ENCODE assay signal across 32 cellular contexts in genomic region chr5:139413153-139413552, GRCh38. TPM values are rescaled to one million over a fixed set of nuclear protein-coding genes. Genes with fewer than 3 reads are reported as not detected.
DNase-seq lines count a peak whose midpoint lies in the region; ATAC-seq, FAIRE-seq and TF ChIP-seq lines count a peak whose summit lies in the region.
"Had no signal": no experiment of that assay in that cellular context is flagged by ENCODE, and none has a peak within 500 bp of the region (broad histone marks: within the 10 kb centered on the region; RNA-seq: fewer than 3 reads in every experiment).

No MANE protein-coding gene starts in this region.

- TF ChIP-seq CTCF in D721Med (IDR thresholded peaks at IDR 0.05; ENCODE audit: insufficient read depth, missing control alignments) = no peak

- CTCF ChIA-PET in activated CD4-positive, alpha-beta T cell treated with anti-CD3 and anti-CD28 coated beads, Interleukin-2, amount 10 ng/mL, durations not matched to agents 7 days and 5 days (lab: Charles Lee) = interaction anchor here (1.0 to 3.5 kb wide), 4 partner anchors 10 to 84 kb away, joined by 3 to 21 read pairs (median 10); partner anchors contain the start of gene SPATA24

- H3K27me3 Mint-ChIP-seq in activated CD4-positive, alpha-beta T cell treated with anti-CD3 and anti-CD28 coated beads, Interleukin-2, amount 10 ng/mL, durations not matched to agents 7 days and 5 days = no peaks in the 10 kb centered on the region
- no peaks in the 10 kb centered on the region for H3K27me3 Mint-ChIP-seq in stimulated activated naive CD8-positive, alpha-beta T cell treated with anti-CD3 and anti-CD28 coated beads, Interleukin-15, Interleukin-2, amounts not matched to agents 100 ng/mL and 50 ng/mL, for 24 hours
- H3K27me3 Mint-ChIP-seq: CD4-positive, alpha-beta memory T cell; effector memory CD8-positive, alpha-beta T cell had no signal

- no peak for DNase-seq in activated CD4-positive, alpha-beta T cell treated with anti-CD3 and anti-CD28 coated beads, Interleukin-2, amount 10 ng/mL, durations not matched to agents 7 days and 5 days
- no peak for DNase-seq in activated CD4-positive, alpha-beta T cell treated with anti-CD3 and anti-CD28 coated beads, Interleukin-2, amount 50 U/mL, for 1 hour
- DNase-seq in stimulated activated naive CD8-positive, alpha-beta T cell treated with anti-CD3 and anti-CD28 coated beads, Interleukin-15, Interleukin-2, amounts not matched to agents 100 U/mL and 50 U/mL, for 24 hours = no peak
- no peak for DNase-seq in mucosa of gallbladder (ENCODE audit: low spot score)
- no peak for DNase-seq in D721Med (ENCODE audit: insufficient read length, low spot score)
- DNase-seq: activated naive CD4-positive, alpha-beta T cell treated with anti-CD3 and anti-CD28 coated beads, Interleukin-2, amount 50 U/mL, for 16 hours; anterior cingulate cortex; CD4-positive, alpha-beta memory T cell; colonic mucosa; effector memory CD8-positive, alpha-beta T cell; erythroblast; kidney glomerular epithelial cell; mucosa of descending colon; NCI-H1105; NCI-H187 treated with DMSO at 0.1 percent for 48 hours; NCI-H524; pancreas; PC-3; retina; SK-N-SH; stimulated activated CD4-positive, alpha-beta T cell treated with anti-CD3 and anti-CD28 coated beads, Interleukin-1b, Interleukin-23, amount 100 ng/mL, for 48 hours; stimulated activated CD8-positive, alpha-beta memory T cell treated with anti-CD3 and anti-CD28 coated beads, Interleukin-4, amount 100 ng/mL, for 48 hours; T-helper 9 cell; transverse colon had no signal

- POLR2A ChIA-PET in activated CD4-positive, alpha-beta T cell treated with anti-CD3 and anti-CD28 coated beads, Interleukin-2, amount 10 ng/mL, durations not matched to agents 7 days and 5 days (lab: Charles Lee) = no interaction called here

- no peak for ATAC-seq in stimulated activated naive CD8-positive, alpha-beta T cell treated with anti-CD3 and anti-CD28 coated beads, Interleukin-15, Interleukin-2, amounts not matched to agents 100 U/mL and 50 U/mL, for 24 hours
- ATAC-seq: effector memory CD8-positive, alpha-beta T cell; mucosa of descending colon; pancreas; PC-3 had no signal

- peak overlapping the region; percentile 76 for H3K27ac Mint-ChIP-seq in activated CD4-positive, alpha-beta T cell treated with anti-CD3 and anti-CD28 coated beads, Interleukin-2, amount 10 ng/mL, durations not matched to agents 7 days and 5 days
- H3K27ac Mint-ChIP-seq in stimulated activated naive CD8-positive, alpha-beta T cell treated with anti-CD3 and anti-CD28 coated beads, Interleukin-15, Interleukin-2, amounts not matched to agents 100 ng/mL and 50 ng/mL, for 24 hours = peak overlapping the region; percentile 87
- H3K27ac Mint-ChIP-seq: effector memory CD8-positive, alpha-beta T cell had no signal

- no peaks in the 10 kb centered on the region for H3K9me3 Mint-ChIP-seq in activated CD4-positive, alpha-beta T cell treated with anti-CD3 and anti-CD28 coated beads, Interleukin-2, amount 10 ng/mL, durations not matched to agents 7 days and 5 days
- no peaks in the 10 kb centered on the region for H3K9me3 Mint-ChIP-seq in stimulated activated naive CD8-positive, alpha-beta T cell treated with anti-CD3 and anti-CD28 coated beads, Interleukin-15, Interleukin-2, amounts not matched to agents 100 ng/mL and 50 ng/mL, for 24 hours
- H3K9me3 Mint-ChIP-seq: CD4-positive, alpha-beta memory T cell; effector memory CD8-positive, alpha-beta T cell; neural crest cell had no signal

- peaks cover 46% of the 10 kb centered on the region for H3K4me1 Mint-ChIP-seq in activated CD4-positive, alpha-beta T cell treated with anti-CD3 and anti-CD28 coated beads, Interleukin-2, amount 10 ng/mL, durations not matched to agents 7 days and 5 days
- peaks cover 56% of the 10 kb centered on the region for H3K4me1 Mint-ChIP-seq in stimulated activated naive CD8-positive, alpha-beta T cell treated with anti-CD3 and anti-CD28 coated beads, Interleukin-15, Interleukin-2, amounts not matched to agents 100 ng/mL and 50 ng/mL, for 24 hours (ENCODE audit: low read depth)
- H3K4me1 Mint-ChIP-seq: neural crest cell had no signal

- H3K36me3 Mint-ChIP-seq in activated CD4-positive, alpha-beta T cell treated with anti-CD3 and anti-CD28 coated beads, Interleukin-2, amount 10 ng/mL, durations not matched to agents 7 days and 5 days (ENCODE audit: low read depth) = peaks cover 5% of the 10 kb centered on the region
- peaks cover 39% of the 10 kb centered on the region for H3K36me3 Mint-ChIP-seq in stimulated activated naive CD8-positive, alpha-beta T cell treated with anti-CD3 and anti-CD28 coated beads, Interleukin-15, Interleukin-2, amounts not matched to agents 100 ng/mL and 50 ng/mL, for 24 hours (ENCODE audit: low read depth)
- H3K36me3 Mint-ChIP-seq: CD4-positive, alpha-beta memory T cell had no signal

- no peak for FAIRE-seq in D721Med (lab: Jason Lieb, UNC)
- FAIRE-seq: GM12892, pancreas had no signal

- no peak overlapping the region for H3K4me3 Mint-ChIP-seq in activated CD4-positive, alpha-beta T cell treated with anti-CD3 and anti-CD28 coated beads, Interleukin-2, amount 10 ng/mL, durations not matched to agents 7 days and 5 days
- H3K4me3 Mint-ChIP-seq in stimulated activated naive CD8-positive, alpha-beta T cell treated with anti-CD3 and anti-CD28 coated beads, Interleukin-15, Interleukin-2, amounts not matched to agents 100 ng/mL and 50 ng/mL, for 24 hours = no peak overlapping the region
- H3K4me3 Mint-ChIP-seq: effector memory CD8-positive, alpha-beta T cell; neural crest cell had no signal

RNA-seq across cellular contexts. Expression of gene SPATA24, which starts 9.3 kb away (rescaled TPM):
- total RNA-seq in activated CD4-positive, alpha-beta T cell treated with anti-CD3 and anti-CD28 coated beads, Interleukin-2, amount 10 ng/mL, durations not matched to agents 7 days and 5 days = 1 to 10 TPM; 5.5 to 7.2 TPM
- total RNA-seq in mucosa of gallbladder = 7.3 TPM

RNA-seq across cellular contexts. Expression of gene PROB1, which starts 18.2 kb away (rescaled TPM):
- 1 to 10 TPM; 3.3 to 3.4 TPM for total RNA-seq in activated CD4-positive, alpha-beta T cell treated with anti-CD3 and anti-CD28 coated beads, Interleukin-2, amount 10 ng/mL, durations not matched to agents 7 days and 5 days
- total RNA-seq in mucosa of gallbladder = 3.0 TPM

RNA-seq across cellular contexts. Expression of gene MZB1, which starts 23.4 kb away (rescaled TPM):
- total RNA-seq in activated CD4-positive, alpha-beta T cell treated with anti-CD3 and anti-CD28 coated beads, Interleukin-2, amount 10 ng/mL, durations not matched to agents 7 days and 5 days = 10 to 100 TPM; 12.7 to 13.4 TPM
- 1.1 TPM for total RNA-seq in mucosa of gallbladder
- total RNA-seq: A673, M059J, smooth muscle cell had no signal

RNA-seq across cellular contexts. Expression of gene DNAJC18, which starts 26.2 kb away (rescaled TPM):
- total RNA-seq in activated CD4-positive, alpha-beta T cell treated with anti-CD3 and anti-CD28 coated beads, Interleukin-2, amount 10 ng/mL, durations not matched to agents 7 days and 5 days = 1 to 10 TPM; 4.5 to 6.8 TPM
- 14.6 TPM for total RNA-seq in mucosa of gallbladder

RNA-seq across cellular contexts. Expression of gene SLC23A1, which starts 30.1 kb away (rescaled TPM):
- total RNA-seq in activated CD4-positive, alpha-beta T cell treated with anti-CD3 and anti-CD28 coated beads, Interleukin-2, amount 10 ng/mL, durations not matched to agents 7 days and 5 days = under 1 TPM; 0.75 to 0.77 TPM
- 17.0 TPM for total RNA-seq in mucosa of gallbladder
- total RNA-seq: A673; CD4-positive, alpha-beta memory T cell; fibroblast of villous mesenchyme; lung microvascular endothelial cell; M059J; neural crest cell; PC-3; smooth muscle cell had no signal
